15 cellular contexts compared by ENCODE assay signal in genomic region chr19:33333615-33334014, GRCh38.
"Had no signal": no experiment of that assay in that cellular context is flagged by ENCODE, and none has a peak within 500 bp of the region (broad histone marks: within the 10 kb centered on the region; RNA-seq: fewer than 3 reads in every experiment).

No MANE protein-coding gene starts in this region.

- H3K4me1 ChIP-seq: adrenal gland, esophagus muscularis mucosa, thyroid gland had no signal

- H3K9me3 ChIP-seq: adrenal gland, esophagus muscularis mucosa, thyroid gland had no signal

- H3K36me3 ChIP-seq: adrenal gland, esophagus muscularis mucosa, thyroid gland had no signal

- ATAC-seq: activated naive CD4-positive, alpha-beta T cell treated with anti-CD3 and anti-CD28 coated beads, Interleukin-2, amount 50 U/mL, for 72 hours had no signal

- H3K4me3 ChIP-seq: adrenal gland, esophagus muscularis mucosa, thyroid gland had no signal

- FAIRE-seq: astrocyte, urothelium cell line had no signal

- DNase-seq: activated CD4-positive, alpha-beta T cell treated with anti-CD3 and anti-CD28 coated beads, Interleukin-2, amount 50 U/mL, for 4 hours; activated gamma-delta T cell treated with Interleukin-2 at 50 U/mL for 16 hours; adrenal gland; effector CD8-positive, alpha-beta T cell; nephron progenitor cell; nucleus accumbens; posterior cingulate gyrus; stimulated activated CD4-positive, alpha-beta T cell treated with anti-CD3 and anti-CD28 coated beads, Interleukin-2, amount 100 ng/mL, for 24 hours; stimulated activated naive CD4-positive, alpha-beta T cell treated with Interleukin-2 at 50 U/mL for 16 hours; T-helper 2 cell; thyroid gland had no signal

- H3K27me3 ChIP-seq: adrenal gland, thyroid gland had no signal

- H3K27ac ChIP-seq: adrenal gland, esophagus muscularis mucosa, thyroid gland had no signal
